8 cellular contexts compared by ENCODE assay signal in the genomic region with DNA sequence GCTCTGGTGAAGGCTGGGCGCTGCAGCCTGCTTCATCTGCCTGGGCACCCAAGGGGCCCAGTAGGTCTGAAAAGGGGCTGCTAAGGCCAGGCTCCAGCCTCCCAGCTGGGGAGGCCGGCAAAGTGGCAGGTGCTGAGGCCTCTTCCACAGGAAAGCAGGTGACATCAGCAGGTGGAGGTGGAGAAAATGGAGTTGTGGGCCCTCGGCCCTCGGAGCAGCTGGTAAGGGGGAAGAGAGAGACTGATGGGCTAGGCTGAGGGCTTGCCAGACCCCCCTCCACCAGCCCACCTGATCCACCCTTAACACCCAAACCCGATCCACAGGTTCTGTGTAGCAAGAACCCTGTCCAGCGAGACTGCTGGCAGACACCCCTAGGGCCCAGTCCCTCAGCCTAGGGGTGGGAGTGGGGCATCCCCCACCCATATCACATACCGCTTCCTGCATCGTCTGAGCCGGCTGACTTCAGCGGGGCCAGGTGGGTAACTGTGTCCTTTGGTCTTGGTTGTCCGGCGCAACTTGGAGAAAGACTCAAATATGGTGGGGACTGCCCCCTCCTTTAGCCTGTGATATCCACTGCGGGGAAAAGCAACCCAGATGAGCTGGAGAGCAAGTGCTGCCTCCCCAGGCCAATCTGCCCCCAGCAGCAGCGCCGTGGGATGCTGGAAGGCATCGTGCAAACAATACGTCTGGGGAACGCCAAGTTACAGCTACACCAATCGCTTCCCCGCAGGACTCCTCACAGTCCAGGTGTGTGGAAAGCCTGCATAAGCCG. TPM values are rescaled to one million over a fixed set of nuclear protein-coding genes. Genes with fewer than 3 reads are reported as not detected.
DNase-seq lines count a peak whose midpoint lies in the region; ATAC-seq, FAIRE-seq and TF ChIP-seq lines count a peak whose summit lies in the region.

No MANE protein-coding gene starts in this region.

- H3K4me3 ChIP-seq in A673 (ENCODE audit: low read depth, low read length, poor library complexity, severe bottlenecking), result peak overlapping the region; percentile 85
- H3K4me3 ChIP-seq in astrocyte (ENCODE audit: insufficient read depth, low read depth, low read length), result peak overlapping the region; percentile 68
- peak overlapping the region in 1 of 2 experiments; percentile 90 for H3K4me3 ChIP-seq in mesenchymal stem cell (ENCODE audit: insufficient read depth in 1 of 2, low read depth in 1 of 2, low read length in 2 of 2)

- no peak for FAIRE-seq in astrocyte (lab: Jason Lieb, UNC)

- no peak overlapping the region for H3K4ac ChIP-seq in mesenchymal stem cell (ENCODE audit: low read depth in 1 of 2, low read length in 2 of 2)

- H3K27ac Mint-ChIP-seq in HFFc6 (peak overlapping the region; percentile 94), astrocyte (ENCODE audit: unreplicated experiment) (peak overlapping the region; percentile 72)

- POLR2A ChIA-PET in A673 (lab: Charles Lee; ENCODE audit: low non-redundant PET), result interaction anchor here (0.6 kb wide), 1 partner anchor 11 kb away, joined by 3 read pairs; no protein-coding TSS in a partner anchor

- H4K91ac ChIP-seq in mesenchymal stem cell (ENCODE audit: low read length), result no peak overlapping the region

- H3K36me3 ChIP-seq in A673 (ENCODE audit: insufficient read depth, low read length, poor library complexity, severe bottlenecking), result peaks cover 21% of the 10 kb centered on the region
- no peaks in the 10 kb centered on the region for H3K36me3 ChIP-seq in astrocyte (ENCODE audit: insufficient read depth, low read length)
- peaks cover 53% of the 10 kb centered on the region in 2 experiments for H3K36me3 ChIP-seq in mesenchymal stem cell (ENCODE audit: control insufficient read depth in 1 of 2, insufficient read depth in 2 of 2, low read depth in 1 of 2, low read length in 2 of 2)

- no peak overlapping the region for H3K14ac ChIP-seq in mesenchymal stem cell (ENCODE audit: low read length in 2 of 2)

- H2AFZ ChIP-seq in astrocyte (ENCODE audit: low read depth, low read length), result no peak overlapping the region
- H2AFZ ChIP-seq in mesenchymal stem cell (ENCODE audit: low read depth, low read length), result no peak overlapping the region

- no peak overlapping the region for H2BK120ac ChIP-seq in mesenchymal stem cell (ENCODE audit: low read depth, low read length)

- DNase-seq in A673 (ENCODE audit: low spot score) (no peak), HFFc6 (no peak), astrocyte (ENCODE audit: low read depth) (no peak), mesenchymal stem cell (no peak), KBM-7 (no peak), NAMALWA (ENCODE audit: low spot score) (no peak)
- no peak for DNase-seq in activated effector memory CD4-positive, alpha-beta T cell treated with Interleukin-2 at 50 U/mL for 16 hours

- no peak for ATAC-seq in HG03460 (IDR thresholded peaks at IDR 0.05; ENCODE audit: unreplicated experiment)

- intact Hi-C loops in A673 (cut with micrococcal nuclease; ENCODE audit: unreplicated experiment), result loop anchor here (2.0 kb wide), 1 partner anchor 82 kb away; no protein-coding TSS in a partner anchor

- peak overlapping the region; percentile 95 for H3K27ac ChIP-seq in A673 (ENCODE audit: low read depth, low read length, poor library complexity, severe bottlenecking)
- no peak overlapping the region for H3K27ac ChIP-seq in astrocyte (ENCODE audit: low read depth, low read length)
- no peak overlapping the region for H3K27ac ChIP-seq in mesenchymal stem cell (ENCODE audit: low read length, poor library complexity, severe bottlenecking)

- H4K8ac ChIP-seq in mesenchymal stem cell (ENCODE audit: low read length), result peak overlapping the region; percentile 51

- in situ Hi-C loops in KBM-7 (cut with MboI; ENCODE audit: low pct_unique_long_range_greater_than_20kb, low sequenced_read_pairs), result no loop called here

- H3K18ac ChIP-seq in mesenchymal stem cell (ENCODE audit: low read depth in 1 of 2, low read length in 2 of 2), result no peak overlapping the region

- H3K9me3 ChIP-seq in A673 (ENCODE audit: low read depth, low read length, poor library complexity, severe bottlenecking) (no peaks in the 10 kb centered on the region), astrocyte (ENCODE audit: insufficient read depth, low read depth, low read length) (no peaks in the 10 kb centered on the region), mesenchymal stem cell (ENCODE audit: control insufficient read depth, low read length) (no peaks in the 10 kb centered on the region)

- peak overlapping the region; percentile 95 for H3K9ac ChIP-seq in astrocyte (ENCODE audit: low read length)
- peak overlapping the region; percentile 99 for H3K9ac ChIP-seq in mesenchymal stem cell (ENCODE audit: low read length)

- peak overlapping the region; percentile 6 for H2BK15ac ChIP-seq in mesenchymal stem cell (ENCODE audit: low read depth, poor library complexity, severe bottlenecking)

- H3K27me3 ChIP-seq in A673 (replicated peaks; ENCODE audit: insufficient read depth, low read depth, low read length, poor library complexity) (no peaks in the 10 kb centered on the region), astrocyte (ENCODE audit: insufficient read depth, low read length) (no peaks in the 10 kb centered on the region), mesenchymal stem cell (ENCODE audit: control insufficient read depth in 1 of 2, insufficient read depth in 1 of 2, low read length in 2 of 2) (no peaks in the 10 kb centered on the region)

- CTCF ChIA-PET in A673 (lab: Charles Lee), result no interaction called here

- BruUV-seq in A673 (replicated peaks; lab: Mats Ljungman, UMichigan), result no TSS peak

- TF ChIP-seq CTCF in A673 (conservative IDR thresholded peaks at IDR 0.05; ENCODE audit: low read depth, low read length), result no peak
- TF ChIP-seq CTCF in HFFc6 (IDR thresholded peaks at IDR 0.05), result no peak
- no peak for TF ChIP-seq CTCF in astrocyte (IDR thresholded peaks at IDR 0.05; ENCODE audit: insufficient read depth, low read depth, low read length)

- peaks cover 27% of the 10 kb centered on the region for H4K20me1 ChIP-seq in astrocyte (ENCODE audit: insufficient read depth, low read length)

- peaks cover 24% of the 10 kb centered on the region for H3K4me1 Mint-ChIP-seq in HFFc6 (ENCODE audit: low read depth)
- H3K4me1 Mint-ChIP-seq in astrocyte (ENCODE audit: low read depth, unreplicated experiment), result no peaks in the 10 kb centered on the region

- H3K36me3 Mint-ChIP-seq in HFFc6 (ENCODE audit: low read depth) (peaks cover 4% of the 10 kb centered on the region; the same call in 1 of the 2 replicates), astrocyte (ENCODE audit: low read depth, unreplicated experiment) (peaks cover 3% of the 10 kb centered on the region)

- H3K9me3 Mint-ChIP-seq in HFFc6 (no peaks in the 10 kb centered on the region), astrocyte (ENCODE audit: unreplicated experiment) (no peaks in the 10 kb centered on the region)

- peaks cover 40% of the 10 kb centered on the region for H3K79me2 ChIP-seq in astrocyte (ENCODE audit: insufficient read depth, low read length)

- H3K4me2 ChIP-seq in astrocyte (ENCODE audit: low read length), result peak overlapping the region; percentile 96
- peak overlapping the region; percentile 92 for H3K4me2 ChIP-seq in mesenchymal stem cell (ENCODE audit: low read length, poor library complexity, severe bottlenecking)

- H3K27me3 Mint-ChIP-seq in HFFc6 (ENCODE audit: insufficient read depth) (peaks cover 15% of the 10 kb centered on the region), astrocyte (ENCODE audit: low read depth, unreplicated experiment) (no peaks in the 10 kb centered on the region)

- no peak overlapping the region for H3K23ac ChIP-seq in mesenchymal stem cell (ENCODE audit: low read length in 2 of 2)

- H3K4me1 ChIP-seq in A673 (ENCODE audit: insufficient read depth, low read length, poor library complexity, severe bottlenecking) (peaks cover 18% of the 10 kb centered on the region), astrocyte (ENCODE audit: insufficient read depth, low read length) (peaks cover 23% of the 10 kb centered on the region), mesenchymal stem cell (ENCODE audit: control insufficient read depth, insufficient read depth, low read depth, low read length) (peaks cover 34% of the 10 kb centered on the region)

- WGBS in mesenchymal stem cell, result 81% methylated on average over 19 of the region's 21 CpGs

- H3K4me3 Mint-ChIP-seq in HFFc6, result peak overlapping the region; percentile 93
- H3K4me3 Mint-ChIP-seq in astrocyte (ENCODE audit: unreplicated experiment), result peak overlapping the region; percentile 95

- H3K79me1 ChIP-seq in mesenchymal stem cell (replicated peaks; ENCODE audit: low read length, poor library complexity, severe bottlenecking), result peaks cover 36% of the 10 kb centered on the region

- no peak overlapping the region for H2BK5ac ChIP-seq in mesenchymal stem cell (ENCODE audit: low read depth, low read length, poor library complexity, severe bottlenecking)

- H2BK12ac ChIP-seq in mesenchymal stem cell (ENCODE audit: low read length in 2 of 2), result peak overlapping the region; percentile 22 to 57

- H2AK5ac ChIP-seq in mesenchymal stem cell (ENCODE audit: low read length, severe bottlenecking), result peak overlapping the region; percentile 6

RNA-seq across cellular contexts. Expression of gene THAP7, which starts 1.5 kb away (rescaled TPM):
- total RNA-seq in A673 (2021) (38.5 TPM in 2 replicates), astrocyte (12.1 and 12.2 TPM in 2 replicates)
- 10 to 100 TPM; 17.8 to 23.1 (median 21.1) TPM for total RNA-seq in HFFc6 (2021; fragmentation: NEBNext Ultra II Directional; extraction: Animal tissue kit (Norgen Biotek cat#: 25700))
- 15.5 TPM for polyA plus RNA-seq in mesenchymal stem cell (2013, experiment 1 of 2)
- 15.1 TPM for polyA plus RNA-seq in mesenchymal stem cell (2013, experiment 2 of 2)

RNA-seq across cellular contexts. Expression of gene P2RX6, which starts 14.6 kb away (rescaled TPM):
- total RNA-seq in A673 (2021) (0.39 and 0.43 TPM in 2 replicates), astrocyte (0.22 and 0.45 TPM in 2 replicates)
- total RNA-seq in HFFc6 (2021; fragmentation: NEBNext Ultra II Directional; extraction: Animal tissue kit (Norgen Biotek cat#: 25700)), result 1 to 10 TPM; 1.6 to 4.0 (median 1.9) TPM
- polyA plus RNA-seq in mesenchymal stem cell (2013, experiment 1 of 2), result 1.6 TPM
- 1.5 TPM for polyA plus RNA-seq in mesenchymal stem cell (2013, experiment 2 of 2)

RNA-seq across cellular contexts. Expression of gene LZTR1, which starts 18.3 kb away (rescaled TPM):
- 54.3 and 64.3 TPM in 2 replicates for total RNA-seq in A673 (2021)
- total RNA-seq in HFFc6 (2021; fragmentation: NEBNext Ultra II Directional; extraction: Animal tissue kit (Norgen Biotek cat#: 25700)), result 10 to 100 TPM; 50.6 to 64.0 (median 57.2) TPM
- 62.0 and 68.9 TPM in 2 replicates for total RNA-seq in astrocyte
- polyA plus RNA-seq in mesenchymal stem cell (2013, experiment 1 of 2), result 32.0 TPM
- polyA plus RNA-seq in mesenchymal stem cell (2013, experiment 2 of 2), result 29.6 TPM

RNA-seq across cellular contexts. Expression of gene SLC7A4, which starts 32.0 kb away (rescaled TPM):
- total RNA-seq in A673 (2021) (not detected in 2 replicates), astrocyte (0.31 and 0.93 TPM in 2 replicates)
- total RNA-seq in HFFc6 (2021; fragmentation: NEBNext Ultra II Directional; extraction: Animal tissue kit (Norgen Biotek cat#: 25700)), result under 1 TPM in 1 of 6 experiments, not detected in 5; 0.07 TPM
- 0.11 TPM for polyA plus RNA-seq in mesenchymal stem cell (2013, experiment 1 of 2)
- polyA plus RNA-seq in mesenchymal stem cell (2013, experiment 2 of 2), result 0.16 TPM

RNA-seq across cellular contexts. Expression of gene AIFM3, which starts 33.3 kb away (rescaled TPM):
- total RNA-seq in A673 (2021), result 0.48 TPM in 1 of 2 replicates, not detected in the other
- total RNA-seq in HFFc6 (2021; fragmentation: NEBNext Ultra II Directional; extraction: Animal tissue kit (Norgen Biotek cat#: 25700)), result under 1 TPM in 3 of 6 experiments, not detected in 3; 0.15 to 0.51 (median 0.31) TPM
- total RNA-seq in astrocyte, result 0.48 and 0.67 TPM in 2 replicates
- polyA plus RNA-seq in mesenchymal stem cell (2013, experiment 1 of 2), result 0.18 TPM
- polyA plus RNA-seq in mesenchymal stem cell (2013, experiment 2 of 2), result 0.08 TPM
